6 cellular contexts compared by ENCODE assay signal in genomic region chr16:88178251-88178650, GRCh38.
DNase-seq lines count a peak whose midpoint lies in the region; ATAC-seq and TF ChIP-seq lines count a peak whose summit lies in the region.
"Not testable (repeated sequence)": the region's sequence is repeated elsewhere in the genome, so short reads cannot be mapped to it uniquely, and the experiment has no call there.

No MANE protein-coding gene starts in this region.

- peak; percentile 7 for DNase-seq in activated B cell treated with CpG ODN at 0.5 μM for 24 hours
- peak; percentile 59 for DNase-seq in chondrocyte (ENCODE audit: low spot score)
- peak; percentile 26 for DNase-seq in islet precursor cell
- DNase-seq in posterior vena cava (ENCODE audit: low spot score) = peak; percentile 66
- DNase-seq in stomach = peak; percentile 7
- peak; percentile 33 for DNase-seq in ureter (ENCODE audit: low spot score)

- H3K4me1 ChIP-seq in stomach = not testable (repeated sequence)

- not testable (repeated sequence) for H3K27ac ChIP-seq in stomach

- TF ChIP-seq POLR2A in stomach (IDR thresholded peaks at IDR 0.05) = not testable (repeated sequence)

- H3K27ac Mint-ChIP-seq in activated B cell treated with CpG ODN at 0.5 μM for 24 hours; chondrocyte (ENCODE audit: unreplicated experiment): not testable (repeated sequence)

- not testable (repeated sequence) for H3K4me1 Mint-ChIP-seq in activated B cell treated with CpG ODN at 0.5 μM for 24 hours; chondrocyte (ENCODE audit: low read depth)

- not testable (repeated sequence) for H3K9me3 ChIP-seq in stomach

- POLR2A ChIA-PET in activated B cell treated with CpG ODN at 0.5 μM for 24 hours (lab: Charles Lee) = not testable (repeated sequence)

- TF ChIP-seq CTCF in activated B cell treated with CpG ODN at 0.5 μM for 24 hours (IDR thresholded peaks at IDR 0.05); chondrocyte (IDR thresholded peaks at IDR 0.05); stomach (IDR thresholded peaks at IDR 0.05): not testable (repeated sequence)

- H3K36me3 Mint-ChIP-seq in activated B cell treated with CpG ODN at 0.5 μM for 24 hours (ENCODE audit: low read depth); chondrocyte (ENCODE audit: low read depth): not testable (repeated sequence)

- H3K36me3 ChIP-seq in stomach = not testable (repeated sequence)

- CTCF ChIA-PET in activated B cell treated with CpG ODN at 0.5 μM for 24 hours (lab: Charles Lee) = not testable (repeated sequence)

- 72 to 86% (median 82%) methylated on average over 13 to 15 of the region's 15 CpGs for WGBS in stomach, 5 donors

- not testable (repeated sequence) for H3K9me3 Mint-ChIP-seq in activated B cell treated with CpG ODN at 0.5 μM for 24 hours
- peaks cover 19% of the 10 kb centered on the region for H3K9me3 Mint-ChIP-seq in chondrocyte (ENCODE audit: low read depth)

- H3K4me3 Mint-ChIP-seq in activated B cell treated with CpG ODN at 0.5 μM for 24 hours; chondrocyte (ENCODE audit: unreplicated experiment): not testable (repeated sequence)

- ATAC-seq in activated B cell treated with CpG ODN at 0.5 μM for 24 hours (ENCODE audit: low read depth) = not testable (repeated sequence)

- not testable (repeated sequence) for TF ChIP-seq EP300 in stomach (IDR thresholded peaks at IDR 0.05)

- H3K27me3 ChIP-seq in stomach = not testable (repeated sequence)

- H3K27me3 Mint-ChIP-seq in activated B cell treated with CpG ODN at 0.5 μM for 24 hours; chondrocyte (ENCODE audit: low read depth): not testable (repeated sequence)

- intact Hi-C loops in activated B cell treated with CpG ODN at 0.5 μM for 24 hours (cut with micrococcal nuclease); posterior vena cava (cut with DNase I); stomach (cut with DNase I; ENCODE audit: low total_unique reads): not testable (repeated sequence)

- H3K4me3 ChIP-seq in stomach = not testable (repeated sequence)

Comparison
In these comparisons a context has a peak if more than half of its experiments do, and no peak if none do; other contexts are left out.
1. DNase-seq: peak in every context shown above with its lines; median percentile 66 in posterior vena cava; 59 in chondrocyte; 33 in ureter; 26 in islet precursor cell; 7 in activated B cell treated with CpG ODN at 0.5 μM for 24 hours; 7 in stomach.